Comparison of ENCODE assay signal across 15 cellular contexts in the genomic region with DNA sequence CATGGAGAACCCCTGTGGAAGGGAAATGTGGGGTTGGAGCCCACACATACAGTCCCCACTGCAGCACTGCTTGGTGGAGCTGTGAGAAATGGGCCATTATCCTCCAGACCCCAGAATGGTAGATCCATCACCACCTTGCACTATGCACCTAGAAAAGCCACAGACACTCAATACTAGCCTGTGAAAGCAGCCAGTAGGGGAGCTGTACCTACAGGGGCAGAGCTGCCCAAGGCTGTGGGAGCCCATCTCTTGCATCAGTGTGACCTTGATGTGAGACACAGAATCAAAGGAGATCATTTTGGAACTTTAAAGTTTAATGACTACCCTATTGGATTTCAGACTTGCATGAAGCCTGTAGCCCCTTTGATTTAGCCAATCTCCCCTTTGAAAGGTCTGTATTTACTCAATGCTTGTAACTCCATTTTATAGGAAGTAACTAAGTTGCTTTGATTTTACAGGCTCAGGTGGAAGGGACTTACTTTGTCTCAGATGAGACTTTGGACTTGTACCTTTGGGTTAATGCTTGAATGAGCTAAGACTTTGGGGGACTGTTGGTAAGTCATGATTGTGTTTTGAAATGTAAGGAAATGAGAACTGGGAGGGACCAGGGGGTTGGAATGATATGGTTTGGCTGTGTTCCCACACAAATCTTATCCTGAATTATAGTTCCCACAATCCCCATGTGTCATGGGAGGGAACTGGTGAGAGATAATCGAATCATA.
"Had no signal": no experiment of that assay in that cellular context is flagged by ENCODE, and none has a peak within 500 bp of the region (broad histone marks: within the 10 kb centered on the region; RNA-seq: fewer than 3 reads in every experiment).

No MANE protein-coding gene starts in this region.

- H3K4me3 Mint-ChIP-seq: activated T-helper 17 cell treated with anti-CD3 and anti-CD28 coated beads, Interleukin-2, amount 50 U/mL, for 72 hours; naive B cell had no signal

- H3K27me3 Mint-ChIP-seq: activated T-helper 17 cell treated with anti-CD3 and anti-CD28 coated beads, Interleukin-2, amount 50 U/mL, for 72 hours had no signal

- H3K27me3 ChIP-seq: hepatocyte, pancreas, upper lobe of right lung had no signal

- H3K36me3 Mint-ChIP-seq: naive B cell had no signal

- H3K9me3 ChIP-seq: pancreas, upper lobe of right lung had no signal

- H3K4me1 ChIP-seq: pancreas, upper lobe of right lung had no signal

- H3K27ac ChIP-seq: hepatocyte, pancreas, thoracic aorta, upper lobe of right lung had no signal

- DNase-seq: activated CD4-positive, alpha-beta T cell treated with anti-CD3 and anti-CD28 coated beads for 1 hour; activated CD4-positive, alpha-beta T cell treated with anti-CD3 and anti-CD28 coated beads, Interleukin-2, amount 50 U/mL, for 4 hours; activated naive CD4-positive, alpha-beta T cell treated with Interleukin-2 at 50 U/mL for 16 hours; effector CD8-positive, alpha-beta T cell; islet precursor cell; naive B cell; pancreas; stimulated activated CD4-positive, alpha-beta T cell treated with anti-CD3 and anti-CD28 coated beads, Interleukin-1b, Interleukin-23, amount 100 ng/mL, for 48 hours; T-helper 1 cell; upper lobe of right lung had no signal

- H3K27ac Mint-ChIP-seq: activated T-helper 17 cell treated with anti-CD3 and anti-CD28 coated beads, Interleukin-2, amount 50 U/mL, for 72 hours had no signal

- H3K4me3 ChIP-seq: hepatocyte, pancreas, thoracic aorta, upper lobe of right lung had no signal

- ATAC-seq: activated T-helper 17 cell treated with anti-CD3 and anti-CD28 coated beads, Interleukin-2, amount 50 U/mL, for 72 hours; left lobe of liver; pancreas; sciatic nerve; upper lobe of right lung had no signal

- H3K36me3 ChIP-seq: pancreas, thoracic aorta, upper lobe of right lung had no signal

- H3K4me1 Mint-ChIP-seq: activated T-helper 17 cell treated with anti-CD3 and anti-CD28 coated beads, Interleukin-2, amount 50 U/mL, for 72 hours; naive B cell had no signal
